19 cellular contexts compared by ENCODE assay signal in the genomic region with DNA sequence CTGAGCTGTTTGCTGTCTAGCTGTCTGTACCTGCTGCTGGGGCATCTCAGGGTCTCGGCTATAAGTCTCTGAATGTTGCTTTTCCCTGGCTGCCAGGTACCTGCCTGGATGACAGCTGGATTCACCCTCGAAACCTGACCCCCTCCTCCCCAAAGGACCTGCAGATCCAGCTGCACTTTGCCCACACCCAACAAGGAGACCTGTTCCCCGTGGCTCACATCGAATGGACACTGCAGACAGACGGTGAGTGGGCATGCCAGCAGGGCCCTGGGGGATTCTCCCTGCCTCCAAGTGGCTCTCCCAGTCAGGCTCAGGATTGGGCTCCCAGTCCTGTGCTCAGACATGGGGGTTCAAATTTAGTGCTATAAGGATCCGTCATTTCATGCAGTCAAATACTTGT. TPM values are rescaled to one million over a fixed set of nuclear protein-coding genes. Genes with fewer than 3 reads are reported as not detected.
DNase-seq lines count a peak whose midpoint lies in the region; ATAC-seq and TF ChIP-seq lines count a peak whose summit lies in the region.
"Had no signal": no experiment of that assay in that cellular context is flagged by ENCODE, and none has a peak within 500 bp of the region (broad histone marks: within the 10 kb centered on the region; RNA-seq: fewer than 3 reads in every experiment).

No MANE protein-coding gene starts in this region.

- CTCF ChIA-PET in activated CD8-positive, alpha-beta memory T cell treated with anti-CD3 and anti-CD28 coated beads, Interleukin-2, amount 10 ng/mL, durations not matched to agents 7 days and 5 days (lab: Charles Lee) = interaction anchor here (1.2 to 2.3 kb wide), 3 partner anchors 10 to 404 kb away, joined by 3 to 11 read pairs (median 3); no protein-coding TSS in a partner anchor
- CTCF ChIA-PET in CD8-positive, alpha-beta memory T cell (lab: Charles Lee) = interaction anchor here (1.0 to 1.1 kb wide), 2 partner anchors 9 to 74 kb away, joined by 3 read pairs; no protein-coding TSS in a partner anchor

- peaks cover 87% of the 10 kb centered on the region for H3K4me1 ChIP-seq in CD8-positive, alpha-beta memory T cell (ENCODE audit: insufficient read depth, low read length)
- H3K4me1 ChIP-seq in neutrophil (ENCODE audit: control insufficient read depth in 1 of 2, insufficient read depth in 1 of 2, low read depth in 1 of 2, low read length in 1 of 2) = peaks cover 99 to 100% of the 10 kb centered on the region in 2 experiments
- H3K4me1 ChIP-seq: HAP-1, SJSA1, uterus had no signal

- H3K27ac ChIP-seq in CD8-positive, alpha-beta memory T cell (ENCODE audit: low read depth, low read length) = no peak overlapping the region
- H3K27ac ChIP-seq in neutrophil = peak overlapping the region; percentile 85
- H3K27ac ChIP-seq: cardiac muscle cell, ovary, SJSA1, uterus had no signal

- no peaks in the 10 kb centered on the region for H3K9me3 ChIP-seq in CD8-positive, alpha-beta memory T cell (ENCODE audit: low read length)
- H3K9me3 ChIP-seq in neutrophil = no peaks in the 10 kb centered on the region
- H3K9me3 ChIP-seq: HAP-1, left lung, ovary, SJSA1, uterus had no signal

- H3K27ac Mint-ChIP-seq in activated CD8-positive, alpha-beta memory T cell treated with anti-CD3 and anti-CD28 coated beads, Interleukin-2, amount 10 ng/mL, durations not matched to agents 7 days and 5 days = peak overlapping the region; percentile 27
- peak overlapping the region; percentile 12 to 94 (median 80) for H3K27ac Mint-ChIP-seq in CD8-positive, alpha-beta memory T cell
- peak overlapping the region; percentile 56 for H3K27ac Mint-ChIP-seq in activated naive CD8-positive, alpha-beta T cell treated with anti-CD3 and anti-CD28 coated beads, Interleukin-2, amount 10 ng/mL, durations not matched to agents 7 days and 5 days
- H3K27ac Mint-ChIP-seq: activated CD4-positive, alpha-beta T cell treated with anti-CD3 and anti-CD28 coated beads for 36 hours had no signal

- no peak for ATAC-seq in activated CD8-positive, alpha-beta memory T cell treated with anti-CD3 and anti-CD28 coated beads, Interleukin-2, amount 10 ng/mL, durations not matched to agents 7 days and 5 days
- ATAC-seq in activated naive CD8-positive, alpha-beta T cell treated with anti-CD3 and anti-CD28 coated beads, Interleukin-2, amount 10 ng/mL, durations not matched to agents 7 days and 5 days (ENCODE audit: low read depth) = no peak
- ATAC-seq in GM18502 (IDR thresholded peaks at IDR 0.05; ENCODE audit: poor library complexity, unreplicated experiment) (no peak), HG02981 (IDR thresholded peaks at IDR 0.05; ENCODE audit: unreplicated experiment) (no peak)

- H3K36me3 Mint-ChIP-seq in activated CD8-positive, alpha-beta memory T cell treated with anti-CD3 and anti-CD28 coated beads, Interleukin-2, amount 10 ng/mL, durations not matched to agents 7 days and 5 days = peaks cover 44% of the 10 kb centered on the region
- peaks cover 16 to 66% (median 19%) of the 10 kb centered on the region in 3 donors for H3K36me3 Mint-ChIP-seq in CD8-positive, alpha-beta memory T cell
- peaks cover 45% of the 10 kb centered on the region for H3K36me3 Mint-ChIP-seq in activated naive CD8-positive, alpha-beta T cell treated with anti-CD3 and anti-CD28 coated beads, Interleukin-2, amount 10 ng/mL, durations not matched to agents 7 days and 5 days

- no peak overlapping the region for H3K4me3 Mint-ChIP-seq in activated CD8-positive, alpha-beta memory T cell treated with anti-CD3 and anti-CD28 coated beads, Interleukin-2, amount 10 ng/mL, durations not matched to agents 7 days and 5 days
- H3K4me3 Mint-ChIP-seq in CD8-positive, alpha-beta memory T cell = peak overlapping the region in 4 of 7 donors; percentile 33 to 75 (median 60)
- peak overlapping the region; percentile 56 for H3K4me3 Mint-ChIP-seq in activated naive CD8-positive, alpha-beta T cell treated with anti-CD3 and anti-CD28 coated beads, Interleukin-2, amount 10 ng/mL, durations not matched to agents 7 days and 5 days
- H3K4me3 Mint-ChIP-seq: activated CD4-positive, alpha-beta T cell treated with anti-CD3 and anti-CD28 coated beads for 36 hours; activated T-cell treated with anti-CD3 and anti-CD28 coated beads, Interleukin-2, amount 50 U/mL, for 24 hours had no signal

- H3K27me3 Mint-ChIP-seq in activated CD8-positive, alpha-beta memory T cell treated with anti-CD3 and anti-CD28 coated beads, Interleukin-2, amount 10 ng/mL, durations not matched to agents 7 days and 5 days = no peaks in the 10 kb centered on the region
- H3K27me3 Mint-ChIP-seq in CD8-positive, alpha-beta memory T cell = peaks cover 0 to 2% of the 10 kb centered on the region in 2 donors
- no peaks in the 10 kb centered on the region for H3K27me3 Mint-ChIP-seq in activated naive CD8-positive, alpha-beta T cell treated with anti-CD3 and anti-CD28 coated beads, Interleukin-2, amount 10 ng/mL, durations not matched to agents 7 days and 5 days
- H3K27me3 Mint-ChIP-seq: activated CD4-positive, alpha-beta T cell treated with anti-CD3 and anti-CD28 coated beads for 36 hours; activated T-cell treated with anti-CD3 and anti-CD28 coated beads, Interleukin-2, amount 50 U/mL, for 24 hours had no signal

- POLR2A ChIA-PET in CD8-positive, alpha-beta memory T cell (lab: Charles Lee) = no interaction called here
- POLR2A ChIA-PET in activated naive CD8-positive, alpha-beta T cell treated with anti-CD3 and anti-CD28 coated beads, Interleukin-2, amount 10 ng/mL, durations not matched to agents 7 days and 5 days (lab: Charles Lee) = interaction anchor here (0.8 to 2.4 kb wide), 6 partner anchors 9 to 20 kb away, joined by 3 to 11 read pairs (median 8); no protein-coding TSS in a partner anchor

- H3K36me3 ChIP-seq in CD8-positive, alpha-beta memory T cell (ENCODE audit: insufficient read depth, low read length) = peaks cover 47% of the 10 kb centered on the region
- H3K36me3 ChIP-seq in neutrophil = peaks cover 82% of the 10 kb centered on the region
- H3K36me3 ChIP-seq: cardiac muscle cell, ovary, uterus had no signal

- H3K4me1 Mint-ChIP-seq in activated CD8-positive, alpha-beta memory T cell treated with anti-CD3 and anti-CD28 coated beads, Interleukin-2, amount 10 ng/mL, durations not matched to agents 7 days and 5 days = peaks cover 54% of the 10 kb centered on the region
- H3K4me1 Mint-ChIP-seq in CD8-positive, alpha-beta memory T cell = peaks cover 65 to 86% (median 79%) of the 10 kb centered on the region in 3 donors
- H3K4me1 Mint-ChIP-seq in activated naive CD8-positive, alpha-beta T cell treated with anti-CD3 and anti-CD28 coated beads, Interleukin-2, amount 10 ng/mL, durations not matched to agents 7 days and 5 days = peaks cover 60% of the 10 kb centered on the region

- no peaks in the 10 kb centered on the region for H3K27me3 ChIP-seq in CD8-positive, alpha-beta memory T cell (ENCODE audit: insufficient read depth, low read length, poor library complexity, severe bottlenecking)
- no peaks in the 10 kb centered on the region for H3K27me3 ChIP-seq in neutrophil
- H3K27me3 ChIP-seq: cardiac muscle cell, left lung, ovary, SJSA1, uterus had no signal

- peak overlapping the region; percentile 16 for H3K4me3 ChIP-seq in CD8-positive, alpha-beta memory T cell (ENCODE audit: low read length)
- H3K4me3 ChIP-seq in neutrophil (ENCODE audit: low read depth in 1 of 2, low read length in 1 of 2) = peak overlapping the region; percentile 60 to 65
- H3K4me3 ChIP-seq: cardiac muscle cell, HAP-1, ovary, SJSA1, uterus had no signal

- no peak for DNase-seq in activated CD8-positive, alpha-beta memory T cell treated with anti-CD3 and anti-CD28 coated beads, Interleukin-2, amount 10 ng/mL, durations not matched to agents 7 days and 5 days
- DNase-seq in activated CD8-positive, alpha-beta memory T cell treated with anti-CD3 and anti-CD28 coated beads for 24 hours = no peak
- DNase-seq in CD8-positive, alpha-beta memory T cell = no peak
- DNase-seq in activated naive CD8-positive, alpha-beta T cell treated with anti-CD3 and anti-CD28 coated beads, Interleukin-2, amount 10 ng/mL, durations not matched to agents 7 days and 5 days = no peak
- DNase-seq in retina = no peak
- DNase-seq: COR-L47, EL, NCI-H1048, ovary, uterus had no signal

- no peaks in the 10 kb centered on the region for H3K9me3 Mint-ChIP-seq in activated CD8-positive, alpha-beta memory T cell treated with anti-CD3 and anti-CD28 coated beads, Interleukin-2, amount 10 ng/mL, durations not matched to agents 7 days and 5 days (ENCODE audit: low read depth)
- H3K9me3 Mint-ChIP-seq in CD8-positive, alpha-beta memory T cell = no peaks in the 10 kb centered on the region
- no peaks in the 10 kb centered on the region for H3K9me3 Mint-ChIP-seq in activated naive CD8-positive, alpha-beta T cell treated with anti-CD3 and anti-CD28 coated beads, Interleukin-2, amount 10 ng/mL, durations not matched to agents 7 days and 5 days
- H3K9me3 Mint-ChIP-seq: activated T-cell treated with anti-CD3 and anti-CD28 coated beads, Interleukin-2, amount 50 U/mL, for 24 hours had no signal

- no peak for TF ChIP-seq CTCF in neutrophil (IDR thresholded peaks at IDR 0.05)

RNA-seq across cellular contexts. Expression of a gene that starts 12.9 kb away (rescaled TPM):
- 10 to 100 TPM; 22.5 to 25.1 TPM for total RNA-seq in activated CD8-positive, alpha-beta memory T cell treated with anti-CD3 and anti-CD28 coated beads, Interleukin-2, amount 10 ng/mL, durations not matched to agents 7 days and 5 days
- total RNA-seq in CD8-positive, alpha-beta memory T cell = 10 to 100 TPM; 21.7 to 22.0 TPM
- 30.2 TPM for polyA plus RNA-seq in CD8-positive, alpha-beta memory T cell
- 10 to 100 TPM; 46.7 to 48.0 TPM for total RNA-seq in activated naive CD8-positive, alpha-beta T cell treated with anti-CD3 and anti-CD28 coated beads, Interleukin-2, amount 10 ng/mL, durations not matched to agents 7 days and 5 days

RNA-seq across cellular contexts. Expression of a gene that starts 23.5 kb away (rescaled TPM):
- not detected for total RNA-seq in activated CD8-positive, alpha-beta memory T cell treated with anti-CD3 and anti-CD28 coated beads, Interleukin-2, amount 10 ng/mL, durations not matched to agents 7 days and 5 days
- under 1 TPM; 0.11 to 0.15 TPM for total RNA-seq in CD8-positive, alpha-beta memory T cell
- polyA plus RNA-seq in CD8-positive, alpha-beta memory T cell = not detected
- under 1 TPM; 0.08 to 0.09 TPM for total RNA-seq in activated naive CD8-positive, alpha-beta T cell treated with anti-CD3 and anti-CD28 coated beads, Interleukin-2, amount 10 ng/mL, durations not matched to agents 7 days and 5 days

Comparison
In these comparisons a context has a peak if more than half of its experiments do, and no peak if none do; other contexts are left out.
1. H3K27ac Mint-ChIP-seq: peak in every context shown above with its lines; median percentile 80 in CD8-positive, alpha-beta memory T cell; 56 in activated naive CD8-positive, alpha-beta T cell treated with anti-CD3 and anti-CD28 coated beads, Interleukin-2, amount 10 ng/mL, durations not matched to agents 7 days and 5 days; 27 in activated CD8-positive, alpha-beta memory T cell treated with anti-CD3 and anti-CD28 coated beads, Interleukin-2, amount 10 ng/mL, durations not matched to agents 7 days and 5 days.